In the genomic region with DNA sequence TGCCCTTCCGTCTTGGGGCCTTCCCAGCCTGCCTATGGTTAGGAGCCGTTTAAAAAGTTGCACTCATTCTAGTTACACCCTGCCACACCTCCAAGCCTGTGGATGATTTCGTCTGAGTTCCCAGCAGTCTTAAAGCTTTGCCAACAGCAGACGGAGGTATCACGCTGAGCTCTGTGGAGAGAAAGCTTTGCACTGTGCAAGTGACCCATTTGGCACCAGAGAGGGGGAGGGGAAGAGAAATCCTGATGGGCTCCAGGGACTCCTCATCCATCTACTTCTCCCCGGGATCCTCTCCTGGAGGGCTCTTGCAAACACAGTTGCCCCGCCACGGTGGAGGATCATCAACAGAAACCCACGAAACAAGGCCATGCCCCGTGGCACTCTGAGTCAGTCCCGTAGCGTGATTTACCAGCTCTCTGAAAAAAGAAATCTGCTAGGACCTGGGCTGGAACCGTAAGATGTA, we compare ENCODE assay signal across 9 cellular contexts.
DNase-seq lines count a peak whose midpoint lies in the region; ATAC-seq, FAIRE-seq and TF ChIP-seq lines count a peak whose summit lies in the region.
"Had no signal": no experiment of that assay in that cellular context is flagged by ENCODE, and none has a peak within 500 bp of the region (broad histone marks: within the 10 kb centered on the region; RNA-seq: fewer than 3 reads in every experiment).

No MANE protein-coding gene starts in this region.

- no peaks in the 10 kb centered on the region for H3K79me2 ChIP-seq in H1 (ENCODE audit: control insufficient read depth in 1 of 2, insufficient read depth in 2 of 2, low read length in 2 of 2)

- no peak overlapping the region for H3K56ac ChIP-seq in H1 (replicated peaks; ENCODE audit: insufficient read length, low read depth, low read length)

- H3K18ac ChIP-seq in H1 (ENCODE audit: extremely low read depth, low read length), result peak overlapping the region; percentile 86; the same call in 1 of the 2 replicates

- H2BK20ac ChIP-seq in H1 (ENCODE audit: low read length), result peak overlapping the region; percentile 1

- H3K27me3 ChIP-seq in left ventricle myocardium inferior (ENCODE audit: low read depth) (no peaks in the 10 kb centered on the region), H1 (replicated peaks in 1 of 4; ENCODE audit: control insufficient read depth in 3 of 4, extremely low read depth in 1 of 4, insufficient read depth in 3 of 4, low read length in 3 of 4) (no peaks in the 10 kb centered on the region), muscle layer of colon (ENCODE audit: control insufficient read depth in 1 of 2, insufficient read depth in 2 of 2, low read length in 2 of 2) (no peaks in the 10 kb centered on the region)

- H3K14ac ChIP-seq in H1 (ENCODE audit: insufficient read length), result no peak overlapping the region

- H3K23me2 ChIP-seq in H1 (ENCODE audit: low read depth, low read length), result no peaks in the 10 kb centered on the region

- no peak for TF ChIP-seq EP300 in H1 (IDR thresholded peaks at IDR 0.05; ENCODE audit: borderline replicate concordance in 1 of 2, low read depth in 2 of 2, low read length in 2 of 2)

- H3K27ac ChIP-seq in left ventricle myocardium inferior (replicated peaks) (no peak overlapping the region), H1 (ENCODE audit: low read depth, low read length) (no peak overlapping the region), muscle layer of colon (ENCODE audit: low read depth, low read length) (peak overlapping the region; percentile 73)

- no peak for TF ChIP-seq CTCF in left ventricle myocardium inferior (IDR thresholded peaks at IDR 0.05; ENCODE audit: borderline replicate concordance)
- TF ChIP-seq CTCF in H1 (IDR thresholded peaks at IDR 0.05; ENCODE audit: control extremely low read depth in 1 of 3, insufficient read depth in 1 of 3, low read depth in 1 of 3, low read length in 3 of 3), result no peak

- CTCF ChIA-PET in H1 (lab: Charles Lee; ENCODE audit: partially characterized antibody), result interaction anchor here (0.7 to 0.9 kb wide), 3 partner anchors 78 to 104 kb away, joined by 3 to 4 read pairs (median 4); partner anchors contain the start of gene CITED2

- POLR2A ChIA-PET in H1 (lab: Charles Lee; ENCODE audit: partially characterized antibody), result interaction anchor here (1.7 to 4.0 kb wide), 2 partner anchors 10 to 99 kb away, joined by 5 to 27 read pairs; partner anchors contain the start of gene CITED2

- no peak for DNase-seq in Right ventricle myocardium superior
- DNase-seq in left ventricle myocardium inferior, result no peak
- no peak for DNase-seq in H1 (ENCODE audit: low read depth in 1 of 2, low spot score in 2 of 2)
- DNase-seq in HT-29 (ENCODE audit: low spot score), result no peak
- no peak for DNase-seq in T1000 (lab: John Stamatoyannopoulos, UW)

- H3K4me3 ChIP-seq in left ventricle myocardium inferior (no peak overlapping the region), H1 (ENCODE audit: extremely low read depth in 1 of 4, insufficient read depth in 2 of 4, low read depth in 3 of 4, low read length in 4 of 4) (no peak overlapping the region), muscle layer of colon (ENCODE audit: low read depth in 1 of 2, low read length in 2 of 2) (peak overlapping the region in 1 of 2 donors; percentile 35)

- peak overlapping the region; percentile 39 for H4K5ac ChIP-seq in H1 (ENCODE audit: insufficient read length, low read depth, low read length)

- no peaks in the 10 kb centered on the region for H3K9me3 ChIP-seq in left ventricle myocardium inferior (replicated peaks)
- H3K9me3 ChIP-seq in H1 (ENCODE audit: insufficient read depth in 2 of 2, low read depth in 1 of 2, low read length in 1 of 2), result no peaks in the 10 kb centered on the region
- no peaks in the 10 kb centered on the region for H3K9me3 ChIP-seq in muscle layer of colon (ENCODE audit: low read length)

- H3K9ac ChIP-seq in H1 (replicated peaks in 1 of 4; ENCODE audit: extremely low read depth in 1 of 4, low read depth in 3 of 4, low read length in 3 of 4), result no peak overlapping the region
- H3K9ac ChIP-seq in muscle layer of colon (ENCODE audit: low read length), result peak overlapping the region; percentile 17

- H2AFZ ChIP-seq in H1 (ENCODE audit: low read length), result peak overlapping the region; percentile 81

- H2BK5ac ChIP-seq in H1 (ENCODE audit: low read depth, low read length), result 0 out of 2 replicates have a peak overlapping the region, but pooled peaks have one; percentile 75

- TF ChIP-seq RAD21 in H1 (IDR thresholded peaks at IDR 0.05 in 1 of 2, conservative IDR thresholded peaks at IDR 0.05 in 1 of 2; ENCODE audit: low read depth in 2 of 2, low read length in 2 of 2), result no peak

- no peak overlapping the region for H3K4ac ChIP-seq in H1 (replicated peaks; ENCODE audit: insufficient read length, low read depth, low read length)

- H4K20me1 ChIP-seq in H1 (replicated peaks in 1 of 2; ENCODE audit: control insufficient read depth in 1 of 2, insufficient read depth in 2 of 2, low read length in 2 of 2), result no peaks in the 10 kb centered on the region

- no peak overlapping the region for H4K91ac ChIP-seq in H1 (replicated peaks; ENCODE audit: insufficient read length, low read length)

- ATAC-seq in Right ventricle myocardium superior (ENCODE audit: poor library complexity) (peak; percentile 61), HG03457 (IDR thresholded peaks at IDR 0.05; ENCODE audit: unreplicated experiment) (no peak), HG02852 (IDR thresholded peaks at IDR 0.05; ENCODE audit: unreplicated experiment) (no peak)

- H2BK12ac ChIP-seq in H1 (ENCODE audit: low read depth, low read length), result peak overlapping the region; percentile 71; the same call in 1 of the 2 replicates

- no peak for TF ChIP-seq POLR2A in H1 (IDR thresholded peaks at IDR 0.05; ENCODE audit: control extremely low read depth in 1 of 2, low read depth in 2 of 2, low read length in 2 of 2)

- 70% methylated on average over 13 of the region's 13 CpGs; no CpG with 5 or more reads in 1 of the 2 experiments for WGBS in H1 (ENCODE audit: extremely low coverage in 1 of 2, insufficient coverage in 1 of 2, insufficient read length in 1 of 2, insufficient replicate concordance in 2 of 2, low coverage in 1 of 2, low lambda C conversion rate in 2 of 2, missing lambda C conversion rate in 1 of 2), 2 experiments

- H3K79me1 ChIP-seq in H1 (ENCODE audit: low read depth, low read length), result no peaks in the 10 kb centered on the region

- H3K4me1 ChIP-seq in left ventricle myocardium inferior (peaks cover 11% of the 10 kb centered on the region), H1 (replicated peaks in 1 of 4; ENCODE audit: control insufficient read depth in 3 of 4, insufficient read depth in 4 of 4, low read length in 3 of 4) (peaks cover 10 to 26% (median 15%) of the 10 kb centered on the region in 4 experiments), muscle layer of colon (ENCODE audit: insufficient read depth, low read length) (peaks cover 31% of the 10 kb centered on the region)

- intact Hi-C loops in Right ventricle myocardium superior (cut with DNase I) (no loop called here), left ventricle myocardium inferior (cut with micrococcal nuclease) (no loop called here)

- no peaks in the 10 kb centered on the region for H3K36me3 ChIP-seq in left ventricle myocardium inferior
- H3K36me3 ChIP-seq in H1 (ENCODE audit: control insufficient read depth in 2 of 4, insufficient read depth in 4 of 4, low read length in 3 of 4), result no peaks in the 10 kb centered on the region
- no peaks in the 10 kb centered on the region for H3K36me3 ChIP-seq in muscle layer of colon (ENCODE audit: insufficient read depth, low read length)

- H4K8ac ChIP-seq in H1 (ENCODE audit: extremely low read depth, insufficient read depth, low read length), result peak overlapping the region; percentile 45; the same call in 1 of the 2 replicates

- H2BK120ac ChIP-seq in H1 (replicated peaks; ENCODE audit: low read depth, low read length), result peak overlapping the region; percentile 51

- no peak for FAIRE-seq in H1 (lab: Jason Lieb, UNC)
- FAIRE-seq: colon had no signal

- H3K23ac ChIP-seq in H1 (ENCODE audit: insufficient read length), result no peak overlapping the region

- H3K4me2 ChIP-seq in H1 (ENCODE audit: insufficient read depth in 1 of 2, low read depth in 2 of 2, low read length in 2 of 2), result no peak overlapping the region; a peak in 1 of 4 replicates

- H2AK5ac ChIP-seq in H1 (ENCODE audit: low read depth, low read length), result no peak overlapping the region

- 0 out of 2 replicates have a peak overlapping the region, but pooled peaks have one; percentile 6 for H2BK15ac ChIP-seq in H1 (ENCODE audit: low read length)

TF ChIP-seq in H1, 55 proteins besides CTCF, POLR2A, EP300 and RAD21:
- TF ChIP-seq CBX5 (IDR thresholded peaks at IDR 0.05; ENCODE audit: low read depth, low read length), result no peak
- 0 out of 2 replicates have a peak, but pooled peaks have one; percentile 22 for TF ChIP-seq RBBP5 (IDR thresholded peaks at IDR 0.05; ENCODE audit: borderline replicate concordance, low read depth, low read length)
